Comparison of ENCODE assay signal across 8 cellular contexts in the genomic region with DNA sequence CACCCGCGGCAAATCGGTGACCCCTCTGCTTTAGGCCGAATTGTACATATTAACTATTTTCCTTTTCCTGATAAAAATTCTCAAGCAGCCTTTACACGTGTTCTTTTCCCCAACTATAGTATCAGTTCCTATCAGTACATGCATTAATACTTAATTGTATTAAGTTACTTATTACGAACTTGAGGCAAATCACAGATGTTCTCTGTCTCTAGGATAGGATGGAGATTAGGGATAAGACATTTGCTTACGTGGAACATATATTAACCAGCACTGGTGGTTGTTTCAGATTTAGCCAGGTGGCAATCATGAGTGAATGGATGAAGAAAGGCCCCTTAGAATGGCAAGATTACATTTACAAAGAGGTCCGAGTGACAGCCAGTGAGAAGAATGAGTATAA. TPM values are rescaled to one million over a fixed set of nuclear protein-coding genes. Genes with fewer than 3 reads are reported as not detected.
DNase-seq lines count a peak whose midpoint lies in the region; ATAC-seq and TF ChIP-seq lines count a peak whose summit lies in the region.

No MANE protein-coding gene starts in this region.

- no peak for TF ChIP-seq POLR2A in esophagus muscularis mucosa (IDR thresholded peaks at IDR 0.05; ENCODE audit: low read depth)

- ATAC-seq in Panc1 = no peak
- no peak for ATAC-seq in HG03280 (IDR thresholded peaks at IDR 0.05; ENCODE audit: unreplicated experiment)
- no peak for ATAC-seq in HG02938 (IDR thresholded peaks at IDR 0.05; ENCODE audit: unreplicated experiment)

- DNase-seq in GM06990 (ENCODE audit: extremely low read depth, insufficient read length) = no peak
- no peak for DNase-seq in Panc1 (ENCODE audit: low read depth, low spot score)
- no peak for DNase-seq in esophagus muscularis mucosa (ENCODE audit: extremely low spot score)
- DNase-seq in NCI-H1092 (lab: John Stamatoyannopoulos, UW) = no peak
- no peak for DNase-seq in NCI-H1417 treated with DMSO at 0.1 percent for 48 hours (lab: John Stamatoyannopoulos, UW)

- peaks cover 3% of the 10 kb centered on the region; the same call in 1 of the 2 replicates for H3K4me1 ChIP-seq in Panc1 (ENCODE audit: control insufficient read depth, insufficient read depth, low read length)
- peaks cover 5 to 16% (median 12%) of the 10 kb centered on the region in 4 donors for H3K4me1 ChIP-seq in esophagus muscularis mucosa
- no peaks in the 10 kb centered on the region for H3K4me1 ChIP-seq in rectal smooth muscle tissue (ENCODE audit: control insufficient read depth, insufficient read depth, low read length)

- H3K9ac ChIP-seq in rectal smooth muscle tissue (ENCODE audit: low read length) = no peak overlapping the region

- CTCF ChIA-PET in Panc1 (lab: Charles Lee) = no interaction called here

- H3K27me3 ChIP-seq in GM06990 (replicated peaks; ENCODE audit: control insufficient read depth, insufficient read depth, low read length) (no peaks in the 10 kb centered on the region), Panc1 (ENCODE audit: control insufficient read depth, insufficient read depth, low read length) (no peaks in the 10 kb centered on the region), esophagus muscularis mucosa (no peaks in the 10 kb centered on the region), rectal smooth muscle tissue (ENCODE audit: control insufficient read depth, insufficient read depth, low read length) (no peaks in the 10 kb centered on the region)

- TF ChIP-seq CTCF in GM06990 (IDR thresholded peaks at IDR 0.05; ENCODE audit: insufficient read depth, low read length, poor library complexity, severe bottlenecking) (no peak), Panc1 (IDR thresholded peaks at IDR 0.05) (no peak), esophagus muscularis mucosa (IDR thresholded peaks at IDR 0.05) (no peak)

- H3K9me3 ChIP-seq in Panc1 (ENCODE audit: control insufficient read depth, insufficient read depth, low read depth, low read length) = no peaks in the 10 kb centered on the region
- H3K9me3 ChIP-seq in esophagus muscularis mucosa = no peaks in the 10 kb centered on the region

- H3K36me3 ChIP-seq in GM06990 (ENCODE audit: control insufficient read depth, insufficient read depth, low read length) = peaks cover 2% of the 10 kb centered on the region
- no peaks in the 10 kb centered on the region; the same call in 1 of the 2 replicates for H3K36me3 ChIP-seq in Panc1 (ENCODE audit: control insufficient read depth, insufficient read depth, low read length)
- H3K36me3 ChIP-seq in esophagus muscularis mucosa = peaks cover 5 to 35% (median 21%) of the 10 kb centered on the region in 4 donors
- no peaks in the 10 kb centered on the region for H3K36me3 ChIP-seq in rectal smooth muscle tissue (ENCODE audit: control insufficient read depth, insufficient read depth, low read length)

- intact Hi-C loops in Panc1 (cut with micrococcal nuclease; ENCODE audit: unreplicated experiment) = no loop called here
- intact Hi-C loops in esophagus muscularis mucosa (cut with DNase I) = no loop called here

- WGBS in esophagus muscularis mucosa = 9% methylated on average over 8 of the region's 8 CpGs

- in situ Hi-C loops in Panc1 (cut with HindIII; ENCODE audit: low pct_unique_long_range_greater_than_20kb, low sequenced_read_pairs) = no loop called here

- POLR2A ChIA-PET in Panc1 (lab: Charles Lee) = interaction anchor here (0.5 kb wide), 1 partner anchor 178 kb away, joined by 6 read pairs; no protein-coding TSS in a partner anchor

- BruUV-seq in Panc1 (replicated peaks; lab: Mats Ljungman, UMichigan) = no TSS peak

- TF ChIP-seq EP300 in esophagus muscularis mucosa (IDR thresholded peaks at IDR 0.05) = no peak

- H3K27ac ChIP-seq in Panc1 (ENCODE audit: low read length) (peak overlapping the region; percentile 93), esophagus muscularis mucosa (replicated peaks in 1 of 4) (peak overlapping the region; percentile 66 to 76 (median 74)), rectal smooth muscle tissue (ENCODE audit: low read depth, low read length) (no peak overlapping the region)

- H3K4me3 ChIP-seq in GM06990 (replicated peaks; ENCODE audit: low read depth, low read length) (peak overlapping the region; percentile 91), Panc1 (ENCODE audit: low read depth in 2 of 2, low read length in 2 of 2) (peak overlapping the region; percentile 75 to 97), esophagus muscularis mucosa (peak overlapping the region; percentile 62 to 72 (median 65)), rectal smooth muscle tissue (ENCODE audit: low read length) (peak overlapping the region; percentile 66)

RNA-seq across cellular contexts. Expression of a gene that starts 0.7 kb away (rescaled TPM):
- total RNA-seq in Panc1 (2021; ENCODE audit: unreplicated experiment) = 24.6 TPM
- polyA plus RNA-seq in Panc1 (2012; ENCODE audit: insufficient read length) = 10.8 TPM
- total RNA-seq in esophagus muscularis mucosa = 1 to 10 TPM; 2.8 to 9.9 (median 7.4) TPM

RNA-seq across cellular contexts. Expression of a gene that starts 27.5 kb away (rescaled TPM):
- total RNA-seq in Panc1 (2021; ENCODE audit: unreplicated experiment) (220 TPM), esophagus muscularis mucosa (100 to 1,000 TPM in 1 of 4 donors, 10 to 100 TPM in 3; 41.4 to 100 (median 56.8) TPM)
- polyA plus RNA-seq in Panc1 (2012; ENCODE audit: insufficient read length) = 236 TPM
